ENCODE assay signal across 9 cellular contexts in the genomic region with DNA sequence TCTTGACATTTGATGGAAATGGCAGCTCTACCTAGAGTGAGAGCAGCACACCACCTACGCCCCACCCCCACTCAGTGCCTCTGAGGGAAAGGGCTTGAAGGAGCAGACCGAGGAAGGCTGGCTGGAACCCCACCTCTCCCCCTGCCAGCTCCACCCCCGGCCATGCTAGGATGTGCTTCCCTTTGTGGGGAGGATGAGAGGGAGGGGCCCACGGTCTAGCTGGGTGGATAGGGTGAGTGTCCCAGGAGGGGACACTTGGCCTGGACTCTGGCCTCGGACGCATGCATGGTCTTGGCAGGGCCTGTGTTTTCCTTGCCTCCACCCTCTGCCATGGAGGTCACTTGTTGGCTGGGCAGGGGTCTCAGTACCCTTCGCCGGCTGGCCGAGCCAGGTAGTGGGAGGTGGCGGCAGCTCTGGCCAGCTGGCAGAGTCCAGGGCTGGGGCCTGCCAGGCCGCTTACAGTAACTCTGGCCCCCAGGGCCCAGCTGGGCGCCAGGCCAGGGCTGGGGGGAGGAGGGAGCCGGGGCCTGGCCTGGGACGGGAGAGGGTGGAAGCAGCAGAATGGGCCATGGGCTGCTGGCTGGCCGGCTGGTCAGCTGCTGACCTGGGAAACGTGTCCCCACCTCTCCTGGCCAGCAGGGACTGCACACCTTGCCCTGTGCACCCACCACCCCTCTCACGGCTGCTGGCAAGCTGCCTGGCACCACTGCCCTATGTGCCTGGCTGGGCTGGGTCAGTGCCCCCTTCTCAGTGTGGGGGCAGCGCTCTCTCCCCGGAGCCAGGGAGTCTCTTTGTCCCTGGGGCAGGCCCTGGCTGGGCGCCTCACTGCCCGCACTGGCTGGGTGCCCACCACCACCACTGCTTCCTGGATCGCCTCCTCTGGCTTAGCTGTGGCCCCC. TPM values are rescaled to one million over a fixed set of nuclear protein-coding genes. Genes with fewer than 3 reads are reported as not detected.
DNase-seq lines count a peak whose midpoint lies in the region; ATAC-seq and TF ChIP-seq lines count a peak whose summit lies in the region.
"Had no signal": no experiment of that assay in that cellular context is flagged by ENCODE, and none has a peak within 500 bp of the region (broad histone marks: within the 10 kb centered on the region; RNA-seq: fewer than 3 reads in every experiment).

No MANE protein-coding gene starts in this region.

- peak; percentile 60 for DNase-seq in AG10803 (ENCODE audit: low read depth)
- peak; percentile 80 for DNase-seq in NCI-H2029 treated with DMSO at 0.1 percent for 48 hours (lab: John Stamatoyannopoulos, UW)
- peak; percentile 79 for DNase-seq in dermis blood vessel endothelial cell
- no peak for DNase-seq in NCI-H748 (lab: John Stamatoyannopoulos, UW; ENCODE audit: unreplicated experiment)

- no peaks in the 10 kb centered on the region for H3K27me3 ChIP-seq in muscle layer of colon (ENCODE audit: control insufficient read depth in 1 of 2, insufficient read depth in 2 of 2, low read length in 2 of 2)

- H3K36me3 ChIP-seq in muscle layer of colon (ENCODE audit: insufficient read depth, low read length): no peaks in the 10 kb centered on the region

- peak overlapping the region; percentile 90 for H3K27ac ChIP-seq in muscle layer of colon (ENCODE audit: low read depth, low read length)

- ATAC-seq in GM21529 (IDR thresholded peaks at IDR 0.05; ENCODE audit: unreplicated experiment) (no peak), GM18858 (IDR thresholded peaks at IDR 0.05; ENCODE audit: unreplicated experiment) (no peak), HG03460 (IDR thresholded peaks at IDR 0.05; ENCODE audit: unreplicated experiment) (no peak)
- ATAC-seq: GM12878 had no signal

- peak overlapping the region; percentile 6 for H3K9ac ChIP-seq in muscle layer of colon (ENCODE audit: low read length)

- H3K4me3 ChIP-seq in AG10803 (ENCODE audit: low read length) (no peak overlapping the region; the same call in 1 of the 2 replicates), muscle layer of colon (ENCODE audit: low read depth in 1 of 2, low read length in 2 of 2) (peak overlapping the region; percentile 11 to 46)
- H3K4me3 ChIP-seq: GM12878 had no signal

- H3K4me1 ChIP-seq in muscle layer of colon (ENCODE audit: insufficient read depth, low read length): peaks cover 83% of the 10 kb centered on the region

- no peaks in the 10 kb centered on the region for H3K9me3 ChIP-seq in muscle layer of colon (ENCODE audit: low read length)

- TF ChIP-seq CTCF in AG10803 (conservative IDR thresholded peaks at IDR 0.05; ENCODE audit: low read length): no peak

RNA-seq across cellular contexts. Expression of a gene that starts 23.0 kb away (rescaled TPM):
- total RNA-seq in dermis blood vessel endothelial cell: 9.7 and 13.6 TPM in 2 replicates

RNA-seq across cellular contexts. Expression of a gene that starts 32.5 kb away (rescaled TPM):
- 3.7 and 4.3 TPM in 2 replicates for total RNA-seq in dermis blood vessel endothelial cell
- total RNA-seq: GM12878 had no signal

RNA-seq across cellular contexts. Expression of a gene that starts 44.3 kb away (rescaled TPM):
- total RNA-seq in dermis blood vessel endothelial cell: 16.8 and 33.6 TPM in 2 replicates
